ENCODE assay signal across 11 cellular contexts in the genomic region with DNA sequence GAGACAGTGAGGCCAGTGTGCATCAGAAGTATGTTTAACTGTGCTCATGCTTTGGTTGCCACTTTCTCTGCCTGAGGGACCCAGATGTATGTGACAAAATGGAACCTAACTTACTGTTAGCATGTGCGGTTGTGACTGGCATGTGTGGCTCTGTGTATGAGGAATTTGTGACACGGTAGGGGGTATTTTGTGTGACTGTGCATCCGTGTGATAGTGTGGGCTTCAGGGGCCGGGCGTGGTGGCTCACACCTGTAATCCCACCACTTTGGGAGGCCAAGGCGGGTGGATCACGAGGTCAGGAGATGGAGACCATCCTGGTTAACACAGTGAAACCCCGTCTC. TPM values are rescaled to one million over a fixed set of nuclear protein-coding genes. Genes with fewer than 3 reads are reported as not detected.
DNase-seq lines count a peak whose midpoint lies in the region; ATAC-seq and TF ChIP-seq lines count a peak whose summit lies in the region.
"Not testable (repeated sequence)": the region's sequence is repeated elsewhere in the genome, so short reads cannot be mapped to it uniquely, and the experiment has no call there.
"Had no signal": no experiment of that assay in that cellular context is flagged by ENCODE, and none has a peak within 500 bp of the region (broad histone marks: within the 10 kb centered on the region; RNA-seq: fewer than 3 reads in every experiment).

No MANE protein-coding gene starts in this region.

- H3K27ac Mint-ChIP-seq in CD8-positive, alpha-beta memory T cell, result peak overlapping the region in 3 of 8 donors; percentile 17 to 71 (median 66)
- not testable (repeated sequence) for H3K27ac Mint-ChIP-seq in activated CD4-positive, alpha-beta memory T cell treated with anti-CD3 and anti-CD28 coated beads, Interleukin-2, amount 10 ng/mL, durations not matched to agents 7 days and 5 days; MCF 10A (ENCODE audit: low read depth, unreplicated experiment)

- peak overlapping the region; percentile 51 for H3K4me3 ChIP-seq in CD8-positive, alpha-beta memory T cell (ENCODE audit: low read length)
- H3K4me3 ChIP-seq in fibroblast of mammary gland (ENCODE audit: control insufficient read depth, low read depth, low read length) (peak overlapping the region; percentile 32), lower lobe of right lung (peak overlapping the region; percentile 40), prostate gland (peak overlapping the region; percentile 28 to 36), upper lobe of left lung (peak overlapping the region in 3 of 4 donors; percentile 34 to 44 (median 41))

- H3K4me3 Mint-ChIP-seq in CD8-positive, alpha-beta memory T cell, result peak overlapping the region; percentile 70 to 83 (median 76)
- peak overlapping the region; percentile 59 for H3K4me3 Mint-ChIP-seq in activated CD4-positive, alpha-beta memory T cell treated with anti-CD3 and anti-CD28 coated beads, Interleukin-2, amount 10 ng/mL, durations not matched to agents 7 days and 5 days
- H3K4me3 Mint-ChIP-seq in MCF 10A (ENCODE audit: unreplicated experiment), result peak overlapping the region; percentile 68

- not testable (repeated sequence) for ATAC-seq in lower lobe of right lung; upper lobe of left lung (ENCODE audit: low FRiP score in 2 of 2)

- POLR2A ChIA-PET in CD8-positive, alpha-beta memory T cell (lab: Charles Lee); activated CD4-positive, alpha-beta memory T cell treated with anti-CD3 and anti-CD28 coated beads, Interleukin-2, amount 10 ng/mL, durations not matched to agents 7 days and 5 days (lab: Charles Lee): not testable (repeated sequence)
- POLR2A ChIA-PET in MCF 10A (lab: Yijun Ruan, JAX), result interaction anchor here (0.6 to 0.8 kb wide), 4 partner anchors 56 to 140 kb away, joined by 3 to 4 read pairs (median 3); no protein-coding TSS in a partner anchor

- CTCF ChIA-PET in CD8-positive, alpha-beta memory T cell (lab: Charles Lee); activated CD4-positive, alpha-beta memory T cell treated with anti-CD3 and anti-CD28 coated beads, Interleukin-2, amount 10 ng/mL, durations not matched to agents 7 days and 5 days (lab: Charles Lee); MCF 10A (lab: Yijun Ruan, JAX): not testable (repeated sequence)

- not testable (repeated sequence) for H3K9me3 Mint-ChIP-seq in CD8-positive, alpha-beta memory T cell; activated CD4-positive, alpha-beta memory T cell treated with anti-CD3 and anti-CD28 coated beads, Interleukin-2, amount 10 ng/mL, durations not matched to agents 7 days and 5 days; MCF 10A (ENCODE audit: unreplicated experiment)

- 83% methylated on average over 8 of the region's 8 CpGs for WGBS in prostate gland
- 67 to 79% methylated on average over 8 of the region's 8 CpGs for WGBS in upper lobe of left lung, 2 donors

- intact Hi-C loops in MCF 10A (cut with micrococcal nuclease); lower lobe of right lung (cut with DNase I); prostate gland (cut with DNase I): not testable (repeated sequence)

- DNase-seq in CD8-positive, alpha-beta memory T cell; activated CD4-positive, alpha-beta memory T cell treated with anti-CD3 and anti-CD28 coated beads, Interleukin-2, amount 10 ng/mL, durations not matched to agents 7 days and 5 days; fibroblast of mammary gland (ENCODE audit: low read depth); lower lobe of right lung; prostate gland (ENCODE audit: low spot score); upper lobe of left lung: not testable (repeated sequence)
- DNase-seq in NCI-H146 (lab: John Stamatoyannopoulos, UW) (peak; percentile 39), MCF 10A (ENCODE audit: unreplicated experiment) (peak; percentile 16)

- TF ChIP-seq EP300 in upper lobe of left lung (IDR thresholded peaks at IDR 0.05), result not testable (repeated sequence)

- H3K4me1 ChIP-seq in CD8-positive, alpha-beta memory T cell (ENCODE audit: insufficient read depth, low read length), result peaks cover 13% of the 10 kb centered on the region
- H3K4me1 ChIP-seq in lower lobe of right lung (peaks cover 15% of the 10 kb centered on the region), upper lobe of left lung (peaks cover 15 to 29% (median 19%) of the 10 kb centered on the region in 4 donors)
- not testable (repeated sequence) for H3K4me1 ChIP-seq in prostate gland (replicated peaks)

- BruUV-seq in MCF 10A (replicated peaks; lab: Mats Ljungman, UMichigan), result not testable (repeated sequence)

- H3K27ac ChIP-seq in CD8-positive, alpha-beta memory T cell (ENCODE audit: low read depth, low read length); lower lobe of right lung; prostate gland; upper lobe of left lung: not testable (repeated sequence)

- H3K36me3 ChIP-seq in CD8-positive, alpha-beta memory T cell (ENCODE audit: insufficient read depth, low read length); lower lobe of right lung; prostate gland; upper lobe of left lung: not testable (repeated sequence)

- H3K27me3 ChIP-seq in CD8-positive, alpha-beta memory T cell (ENCODE audit: insufficient read depth, low read length, poor library complexity, severe bottlenecking), result peaks cover 11% of the 10 kb centered on the region
- H3K27me3 ChIP-seq in lower lobe of right lung (ENCODE audit: low read depth), result peaks cover 16% of the 10 kb centered on the region
- H3K27me3 ChIP-seq in prostate gland (replicated peaks; ENCODE audit: insufficient read depth), result not testable (repeated sequence)
- H3K27me3 ChIP-seq in upper lobe of left lung, result peaks cover 0 to 16% (median 9%) of the 10 kb centered on the region in 4 donors

- not testable (repeated sequence) for TF ChIP-seq CTCF in MCF 10A (IDR thresholded peaks at IDR 0.05; ENCODE audit: unreplicated experiment); fibroblast of mammary gland (conservative IDR thresholded peaks at IDR 0.05; ENCODE audit: control insufficient read depth, insufficient read depth, low read depth, low read length); lower lobe of right lung (IDR thresholded peaks at IDR 0.05); prostate gland (IDR thresholded peaks at IDR 0.05); upper lobe of left lung (IDR thresholded peaks at IDR 0.05)

- H3K9me3 ChIP-seq in CD8-positive, alpha-beta memory T cell (ENCODE audit: low read length); lower lobe of right lung; prostate gland; upper lobe of left lung: not testable (repeated sequence)

- not testable (repeated sequence) for TF ChIP-seq POLR2A in prostate gland (IDR thresholded peaks at IDR 0.05); upper lobe of left lung (IDR thresholded peaks at IDR 0.05)

- H3K4me1 Mint-ChIP-seq in CD8-positive, alpha-beta memory T cell, result peaks cover 20 to 21% (median 20%) of the 10 kb centered on the region in 3 donors
- peaks cover 14% of the 10 kb centered on the region for H3K4me1 Mint-ChIP-seq in activated CD4-positive, alpha-beta memory T cell treated with anti-CD3 and anti-CD28 coated beads, Interleukin-2, amount 10 ng/mL, durations not matched to agents 7 days and 5 days
- not testable (repeated sequence) for H3K4me1 Mint-ChIP-seq in MCF 10A (ENCODE audit: insufficient read depth, unreplicated experiment)

- H3K27me3 Mint-ChIP-seq in CD8-positive, alpha-beta memory T cell, result peaks cover 19 to 34% of the 10 kb centered on the region in 2 donors
- peaks cover 62% of the 10 kb centered on the region for H3K27me3 Mint-ChIP-seq in activated CD4-positive, alpha-beta memory T cell treated with anti-CD3 and anti-CD28 coated beads, Interleukin-2, amount 10 ng/mL, durations not matched to agents 7 days and 5 days
- peaks cover 26% of the 10 kb centered on the region for H3K27me3 Mint-ChIP-seq in MCF 10A (ENCODE audit: insufficient read depth, unreplicated experiment)

- not testable (repeated sequence) for H3K36me3 Mint-ChIP-seq in CD8-positive, alpha-beta memory T cell; activated CD4-positive, alpha-beta memory T cell treated with anti-CD3 and anti-CD28 coated beads, Interleukin-2, amount 10 ng/mL, durations not matched to agents 7 days and 5 days (ENCODE audit: low read depth); MCF 10A (ENCODE audit: insufficient read depth, unreplicated experiment)

RNA-seq across cellular contexts. Expression of a gene that starts 0.4 kb away (rescaled TPM):
- total RNA-seq in CD8-positive, alpha-beta memory T cell, result 1 to 10 TPM; 2.7 to 3.5 TPM
- 0.17 TPM for polyA plus RNA-seq in CD8-positive, alpha-beta memory T cell
- 1 to 10 TPM in 1 of 2 experiments, under 1 TPM in 1; 0.75 to 1.2 TPM for total RNA-seq in activated CD4-positive, alpha-beta memory T cell treated with anti-CD3 and anti-CD28 coated beads, Interleukin-2, amount 10 ng/mL, durations not matched to agents 7 days and 5 days
- 10.9 and 12.9 TPM in 2 replicates for total RNA-seq in MCF 10A (2022)
- 0.74 TPM for total RNA-seq in lower lobe of right lung
- 10 to 100 TPM in 1 of 2 donors, 1 to 10 TPM in 1; 4.9 to 10.7 TPM for total RNA-seq in prostate gland
- 1 to 10 TPM in 2 of 6 donors, under 1 TPM in 1, not detected in 3; 0.79 to 1.2 (median 1.0) TPM for total RNA-seq in upper lobe of left lung

RNA-seq across cellular contexts. Expression of a gene that starts 4.3 kb away (rescaled TPM):
- total RNA-seq in CD8-positive, alpha-beta memory T cell, result under 1 TPM; 0.33 to 0.90 TPM
- 1.4 TPM for polyA plus RNA-seq in CD8-positive, alpha-beta memory T cell
- total RNA-seq in activated CD4-positive, alpha-beta memory T cell treated with anti-CD3 and anti-CD28 coated beads, Interleukin-2, amount 10 ng/mL, durations not matched to agents 7 days and 5 days, result under 1 TPM; 0.13 to 0.20 TPM
- total RNA-seq in MCF 10A (2022) (not detected in 2 replicates), lower lobe of right lung (0.21 TPM), prostate gland (1 to 10 TPM; 4.1 to 7.0 TPM), upper lobe of left lung (under 1 TPM in 3 of 6 donors, not detected in 3; 0.10 to 0.30 (median 0.11) TPM)
- total RNA-seq: pulmonary artery endothelial cell had no signal

RNA-seq across cellular contexts. Expression of a gene that starts 15.1 kb away (rescaled TPM):
- total RNA-seq in CD8-positive, alpha-beta memory T cell, result 10 to 100 TPM; 79.5 to 80.6 TPM
- polyA plus RNA-seq in CD8-positive, alpha-beta memory T cell, result 68.6 TPM
- 10 to 100 TPM; 67.4 to 72.7 TPM for total RNA-seq in activated CD4-positive, alpha-beta memory T cell treated with anti-CD3 and anti-CD28 coated beads, Interleukin-2, amount 10 ng/mL, durations not matched to agents 7 days and 5 days
- total RNA-seq in MCF 10A (2022) (55.1 and 68.5 TPM in 2 replicates), lower lobe of right lung (37.7 TPM), prostate gland (10 to 100 TPM; 74.0 to 88.9 TPM), upper lobe of left lung (100 to 1,000 TPM in 1 of 6 donors, 10 to 100 TPM in 5; 45.7 to 102 (median 66.0) TPM)

RNA-seq across cellular contexts. Expression of a gene that starts 19.9 kb away (rescaled TPM):
- not detected for total RNA-seq in CD8-positive, alpha-beta memory T cell
- polyA plus RNA-seq in CD8-positive, alpha-beta memory T cell, result not detected
- total RNA-seq in activated CD4-positive, alpha-beta memory T cell treated with anti-CD3 and anti-CD28 coated beads, Interleukin-2, amount 10 ng/mL, durations not matched to agents 7 days and 5 days, result not detected
- total RNA-seq in MCF 10A (2022), result not detected in 2 replicates
- not detected for total RNA-seq in lower lobe of right lung
- 1 to 10 TPM in 1 of 2 donors, not detected in 1; 1.1 TPM for total RNA-seq in prostate gland
- not detected for total RNA-seq in upper lobe of left lung
- total RNA-seq: left lobe of liver, pulmonary artery endothelial cell, RPMI7951 had no signal

RNA-seq across cellular contexts. Expression of a gene that starts 29.5 kb away (rescaled TPM):
- not detected for total RNA-seq in CD8-positive, alpha-beta memory T cell
- not detected for polyA plus RNA-seq in CD8-positive, alpha-beta memory T cell
- not detected for total RNA-seq in activated CD4-positive, alpha-beta memory T cell treated with anti-CD3 and anti-CD28 coated beads, Interleukin-2, amount 10 ng/mL, durations not matched to agents 7 days and 5 days
- total RNA-seq in MCF 10A (2022) (not detected in 2 replicates), lower lobe of right lung (1.2 TPM), prostate gland (1 to 10 TPM in 1 of 2 donors, not detected in 1; 8.5 TPM), upper lobe of left lung (under 1 TPM in 2 of 6 donors, not detected in 4; 0.13 to 0.20 TPM)
- total RNA-seq: pulmonary artery endothelial cell, RPMI7951 had no signal
